33 cellular contexts compared by ENCODE assay signal in genomic region chrX:153931748-153932147, GRCh38. TPM values are rescaled to one million over a fixed set of nuclear protein-coding genes. Genes with fewer than 3 reads are reported as not detected.
DNase-seq lines count a peak whose midpoint lies in the region; ATAC-seq, FAIRE-seq and TF ChIP-seq lines count a peak whose summit lies in the region.
"Had no signal": no experiment of that assay in that cellular context is flagged by ENCODE, and none has a peak within 500 bp of the region (broad histone marks: within the 10 kb centered on the region; RNA-seq: fewer than 3 reads in every experiment).

No MANE protein-coding gene starts in this region.

- H3K36me3 Mint-ChIP-seq in activated T-cell treated with anti-CD3 and anti-CD28 coated beads, Interleukin-2, amount 50 U/mL, for 24 hours (ENCODE audit: low read depth): peaks cover 61% of the 10 kb centered on the region
- H3K36me3 Mint-ChIP-seq in stimulated activated effector memory CD8-positive, alpha-beta T cell treated with anti-CD3 and anti-CD28 coated beads, Interleukin-12 subunit alpha, Interleukin-12 subunit beta, amount 100 ng/mL, for 72 hours: peaks cover 49% of the 10 kb centered on the region

- no peak overlapping the region for H3K4me2 ChIP-seq in K562 (ENCODE audit: insufficient read depth, low read length)
- H3K4me2 ChIP-seq: KMS-11 had no signal

- intact Hi-C loops in K562 (cut with micrococcal nuclease) (no loop called here), upper lobe of right lung (cut with DNase I) (no loop called here), breast epithelium (cut with DNase I; ENCODE audit: low total_unique reads) (no loop called here)

- H3K27ac Mint-ChIP-seq in activated T-cell treated with anti-CD3 and anti-CD28 coated beads, Interleukin-2, amount 50 U/mL, for 24 hours: peak overlapping the region; percentile 81
- H3K27ac Mint-ChIP-seq in stimulated activated effector memory CD8-positive, alpha-beta T cell treated with anti-CD3 and anti-CD28 coated beads, Interleukin-12 subunit alpha, Interleukin-12 subunit beta, amount 100 ng/mL, for 72 hours: peak overlapping the region; percentile 80
- H3K27ac Mint-ChIP-seq: activated CD4-positive, alpha-beta T cell treated with anti-CD3 and anti-CD28 coated beads, Interleukin-2, amount 10 ng/mL, durations not matched to agents 7 days and 5 days; activated T-helper 2 cell treated with anti-CD3 and anti-CD28 coated beads, Interferon-gamma antibody, Interleukin-2, Interleukin-4, amounts not matched to agents 10 μg/mL and 5 μg/mL and 100 μg/mL, durations not matched to agents 14 hours and 24 hours and 36 hours; T-helper 2 cell treated with Interferon-gamma antibody and Interleukin-4, amounts not matched to agents 5 μg/mL and 100 μg/mL, for 36 hours had no signal

- peak overlapping the region in 1 of 2 experiments; percentile 78; a peak in 1 of 4 replicates for H3K9ac ChIP-seq in K562 (ENCODE audit: insufficient read depth in 1 of 2, low read depth in 2 of 2, low read length in 2 of 2)
- H3K9ac ChIP-seq: KMS-11 had no signal

- 95% methylated on average over 5 of the region's 13 CpGs for WGBS in K562 (ENCODE audit: insufficient coverage, low coverage, missing lambda C conversion rate)

- in situ Hi-C loops in K562 (cut with MboI): no loop called here

- H3K36me3 ChIP-seq in K562 (ENCODE audit: control insufficient read depth, insufficient read depth, low read length): peaks cover 48% of the 10 kb centered on the region
- peaks cover 12% of the 10 kb centered on the region for H3K36me3 ChIP-seq in upper lobe of right lung
- H3K36me3 ChIP-seq in breast epithelium: no peaks in the 10 kb centered on the region

- H3K4me3 ChIP-seq in K562 (no peak overlapping the region), upper lobe of right lung (no peak overlapping the region), breast epithelium (no peak overlapping the region)
- H3K4me3 ChIP-seq: psoas muscle, sigmoid colon, SK-N-MC, tibial nerve had no signal

- H3K27me3 ChIP-seq in K562 (ENCODE audit: control insufficient read depth in 2 of 2, insufficient read depth in 2 of 2, low read length in 2 of 2): no peaks in the 10 kb centered on the region
- H3K27me3 ChIP-seq in upper lobe of right lung: no peaks in the 10 kb centered on the region
- H3K27me3 ChIP-seq in breast epithelium: peaks cover 0 to 21% of the 10 kb centered on the region in 2 donors
- H3K27me3 ChIP-seq: sigmoid colon had no signal

- peak overlapping the region; percentile 0 for H3K4me3 Mint-ChIP-seq in activated T-cell treated with anti-CD3 and anti-CD28 coated beads, Interleukin-2, amount 50 U/mL, for 24 hours
- no peak overlapping the region for H3K4me3 Mint-ChIP-seq in stimulated activated effector memory CD8-positive, alpha-beta T cell treated with anti-CD3 and anti-CD28 coated beads, Interleukin-12 subunit alpha, Interleukin-12 subunit beta, amount 100 ng/mL, for 72 hours
- H3K4me3 Mint-ChIP-seq: activated CD4-positive, alpha-beta T cell treated with anti-CD3 and anti-CD28 coated beads, Interleukin-2, amount 10 ng/mL, durations not matched to agents 7 days and 5 days; T-helper 2 cell treated with Interferon-gamma antibody and Interleukin-4, amounts not matched to agents 5 μg/mL and 100 μg/mL, for 36 hours had no signal

- no peaks in the 10 kb centered on the region for H4K20me1 ChIP-seq in K562 (replicated peaks; ENCODE audit: control insufficient read depth, insufficient read depth, low read length)

- TF ChIP-seq POLR2A in K562 (conservative IDR thresholded peaks at IDR 0.05) (no peak), breast epithelium (IDR thresholded peaks at IDR 0.05) (no peak)

- peaks cover 44% of the 10 kb centered on the region for H3K79me2 ChIP-seq in K562 (ENCODE audit: control insufficient read depth, insufficient read depth, low read length)

- H3K27ac ChIP-seq in VCaP: peak overlapping the region; percentile 91
- H3K27ac ChIP-seq in K562 (ENCODE audit: extremely low read depth, low read depth, low read length): no peak overlapping the region
- H3K27ac ChIP-seq in upper lobe of right lung: no peak overlapping the region
- no peak overlapping the region for H3K27ac ChIP-seq in breast epithelium
- H3K27ac ChIP-seq: KMS-11, psoas muscle, sigmoid colon, SK-N-MC, tibial nerve had no signal

- no peak for TF ChIP-seq EP300 in K562 (IDR thresholded peaks at IDR 0.05; ENCODE audit: low read length)

- no peaks in the 10 kb centered on the region for H3K9me3 ChIP-seq in K562 (replicated peaks; ENCODE audit: control insufficient read depth, insufficient read depth, low read depth, low read length)
- H3K9me3 ChIP-seq in upper lobe of right lung: no peaks in the 10 kb centered on the region
- no peaks in the 10 kb centered on the region for H3K9me3 ChIP-seq in breast epithelium
- H3K9me3 ChIP-seq: psoas muscle, sigmoid colon, tibial nerve had no signal

- CTCF ChIA-PET in K562 (lab: Yijun Ruan, JAX; ENCODE audit: low intra/inter-chr PET ratio): no interaction called here

- no peak overlapping the region for H2AFZ ChIP-seq in K562 (ENCODE audit: low read depth, low read length)

- TF ChIP-seq RAD21 in K562 (CRISPR knock-in tag; conservative IDR thresholded peaks at IDR 0.05 in 1 of 2, IDR thresholded peaks at IDR 0.05 in 1 of 2): no peak

- DNase-seq in activated T-cell treated with anti-CD3 and anti-CD28 coated beads, Interleukin-2, amount 50 U/mL, for 24 hours: no peak
- DNase-seq in activated T-cell treated with anti-CD3 and anti-CD28 coated beads, Interleukin-2, amount 50 U/mL, for 48 hours: no peak
- DNase-seq in K562 (ENCODE audit: extremely low read depth in 1 of 4, low spot score in 3 of 4): no peak
- DNase-seq in stimulated activated effector memory CD8-positive, alpha-beta T cell treated with anti-CD3 and anti-CD28 coated beads, Interleukin-12 subunit alpha, Interleukin-12 subunit beta, amount 100 ng/mL, for 72 hours (ENCODE audit: low spot score in 2 of 2): no peak
- no peak for DNase-seq in RPMI8226
- no peak for DNase-seq in upper lobe of right lung
- no peak for DNase-seq in breast epithelium (ENCODE audit: low spot score in 2 of 2)
- DNase-seq: activated CD4-positive, alpha-beta T cell treated with anti-CD3 and anti-CD28 coated beads, Interleukin-2, amount 10 ng/mL, durations not matched to agents 7 days and 5 days; activated CD8-positive, alpha-beta memory T cell treated with anti-CD3 and anti-CD28 coated beads, Interleukin-2, amount 50 U/mL, for 4 hours; AML-193; COR-L47; DMS79; GF-D8; left ventricle myocardium superior; NCI-H1417 treated with DMSO at 0.1 percent for 48 hours; NCI-H446; NCI-H82; occipital lobe; psoas muscle; sigmoid colon; stimulated activated CD4-positive, alpha-beta T cell treated with anti-CD3 and anti-CD28 coated beads, Interleukin-15, amount 100 ng/mL, for 24 hours had no signal

- peaks cover 50% of the 10 kb centered on the region for H3K4me1 Mint-ChIP-seq in activated T-cell treated with anti-CD3 and anti-CD28 coated beads, Interleukin-2, amount 50 U/mL, for 24 hours (ENCODE audit: low read depth)
- peaks cover 23% of the 10 kb centered on the region for H3K4me1 Mint-ChIP-seq in stimulated activated effector memory CD8-positive, alpha-beta T cell treated with anti-CD3 and anti-CD28 coated beads, Interleukin-12 subunit alpha, Interleukin-12 subunit beta, amount 100 ng/mL, for 72 hours

- H3K9me1 ChIP-seq in K562 (ENCODE audit: control insufficient read depth, insufficient read depth, low read length): no peaks in the 10 kb centered on the region

- POLR2A ChIA-PET in K562 (lab: Yijun Ruan, JAX): interaction anchor here (0.6 kb wide), 2 partner anchors 39 to 160 kb away, joined by 3 read pairs; no protein-coding TSS in a partner anchor

- H3K27me3 Mint-ChIP-seq in activated T-cell treated with anti-CD3 and anti-CD28 coated beads, Interleukin-2, amount 50 U/mL, for 24 hours: peaks cover 6% of the 10 kb centered on the region
- H3K27me3 Mint-ChIP-seq: activated CD4-positive, alpha-beta T cell treated with anti-CD3 and anti-CD28 coated beads, Interleukin-2, amount 10 ng/mL, durations not matched to agents 7 days and 5 days had no signal

- ATAC-seq in K562 (no peak), upper lobe of right lung (no peak)
- ATAC-seq in stimulated activated effector memory CD8-positive, alpha-beta T cell treated with anti-CD3 and anti-CD28 coated beads, Interleukin-12 subunit alpha, Interleukin-12 subunit beta, amount 100 ng/mL, for 72 hours: no peak
- ATAC-seq: left ventricle myocardium superior, psoas muscle had no signal

- BruUV-seq in K562 (replicated peaks; lab: Mats Ljungman, UMichigan): no TSS peak

- H3K9me3 Mint-ChIP-seq in activated T-cell treated with anti-CD3 and anti-CD28 coated beads, Interleukin-2, amount 50 U/mL, for 24 hours: no peaks in the 10 kb centered on the region
- H3K9me3 Mint-ChIP-seq in stimulated activated effector memory CD8-positive, alpha-beta T cell treated with anti-CD3 and anti-CD28 coated beads, Interleukin-12 subunit alpha, Interleukin-12 subunit beta, amount 100 ng/mL, for 72 hours: no peaks in the 10 kb centered on the region
- H3K9me3 Mint-ChIP-seq: activated CD4-positive, alpha-beta T cell treated with anti-CD3 and anti-CD28 coated beads, Interleukin-2, amount 10 ng/mL, durations not matched to agents 7 days and 5 days; activated T-helper 2 cell treated with anti-CD3 and anti-CD28 coated beads, Interferon-gamma antibody, Interleukin-2, Interleukin-4, amounts not matched to agents 10 μg/mL and 5 μg/mL and 100 μg/mL, durations not matched to agents 14 hours and 24 hours and 36 hours; T-helper 2 cell treated with Interferon-gamma antibody and Interleukin-4, amounts not matched to agents 5 μg/mL and 100 μg/mL, for 36 hours had no signal

- TF ChIP-seq CTCF in VCaP (conservative IDR thresholded peaks at IDR 0.05) (no peak), K562 (IDR thresholded peaks at IDR 0.05 in 2 of 3, conservative IDR thresholded peaks at IDR 0.05 in 1 of 3; ENCODE audit: insufficient read depth in 2 of 3, low read depth in 1 of 3, low read length in 3 of 3) (no peak), upper lobe of right lung (IDR thresholded peaks at IDR 0.05) (no peak), breast epithelium (IDR thresholded peaks at IDR 0.05) (no peak)

- no peak for FAIRE-seq in K562 (lab: Jason Lieb, UNC)
- FAIRE-seq: A204.1, GM19239, H54, HTR-8/SVneo, islet of Langerhans had no signal

- H3K4me1 ChIP-seq in K562 (replicated peaks in 1 of 2; ENCODE audit: control insufficient read depth in 2 of 2, insufficient read depth in 2 of 2, low read length in 2 of 2) (peaks cover 27 to 59% of the 10 kb centered on the region in 2 experiments; a peak in 4 of 5 replicates), upper lobe of right lung (peaks cover 8% of the 10 kb centered on the region), breast epithelium (no peaks in the 10 kb centered on the region)

RNA-seq across cellular contexts. Expression of gene NAA10, which starts 3.1 kb away (rescaled TPM):
- total RNA-seq in K562 (2011; cell fraction: chromatin; rRNA removed; ENCODE audit: low replicate concordance): 126 and 302 TPM in 2 replicates
- 207 and 213 TPM in 2 replicates for total RNA-seq in K562 (2011; cell fraction: nucleolus; rRNA removed)
- total RNA-seq in K562 (2011; cell fraction: nucleoplasm; rRNA removed): 179 and 187 TPM in 2 replicates
- total RNA-seq in K562 (2014; rRNA removed): 152 and 196 TPM in 2 replicates
- 101 and 103 TPM in 2 replicates for total RNA-seq in K562 (2014; rRNA removed; fragmentation: Illumina TruSeq; extraction: Trizol)
- total RNA-seq in K562 (2015; rRNA removed; fragmentation: Illumina TruSeq; extraction: Trizol): 134 and 146 TPM in 2 replicates
- total RNA-seq in K562 (2021): 226 and 231 TPM in 2 replicates
- polyA plus RNA-seq in K562 (2011; rRNA removed): 105 and 117 TPM in 2 replicates
- polyA plus RNA-seq in K562 (2011; cell fraction: cytosol; rRNA removed): 174 and 276 TPM in 2 replicates
- 211 and 324 TPM in 2 replicates for polyA plus RNA-seq in K562 (2011; cell fraction: nucleus; rRNA removed)
- polyA plus RNA-seq in K562 (2012): 177 and 213 TPM in 2 replicates
- polyA plus RNA-seq in K562 (2014; fragmentation: Illumina TruSeq; extraction: Trizol): 192 and 229 TPM in 2 replicates
- 10 to 100 TPM; 11.1 to 26.5 TPM for polyA plus RNA-seq in K562 (2014; fragmentation: Nextera tagmentation; extraction: Ambion mirVana)
- 250 and 277 TPM in 2 replicates for polyA plus RNA-seq in K562 (2014; rRNA removed)
- polyA minus RNA-seq in K562 (2011; rRNA and poly(A)+ RNA removed): 45.9 and 88.5 TPM in 2 replicates
- polyA minus RNA-seq in K562 (2011; cell fraction: cytosol; rRNA and poly(A)+ RNA removed): 72.1 and 79.8 TPM in 2 replicates
- 70.5 and 80.1 TPM in 2 replicates for polyA minus RNA-seq in K562 (2011; cell fraction: nucleus; rRNA and poly(A)+ RNA removed)
- 84.6 TPM for total RNA-seq in upper lobe of right lung
- 10 to 100 TPM; 57.7 to 81.0 (median 79.2) TPM for total RNA-seq in breast epithelium

RNA-seq across cellular contexts. Expression of gene ARHGAP4, which starts 5.7 kb away (rescaled TPM):
- 54.8 and 157 TPM in 2 replicates for total RNA-seq in K562 (2011; cell fraction: chromatin; rRNA removed; ENCODE audit: low replicate concordance)
- total RNA-seq in K562 (2011; cell fraction: nucleolus; rRNA removed): 105 and 155 TPM in 2 replicates
- total RNA-seq in K562 (2011; cell fraction: nucleoplasm; rRNA removed): 55.0 and 81.2 TPM in 2 replicates
- 52.7 and 81.2 TPM in 2 replicates for total RNA-seq in K562 (2014; rRNA removed)
- total RNA-seq in K562 (2014; rRNA removed; fragmentation: Illumina TruSeq; extraction: Trizol): 3.1 and 5.5 TPM in 2 replicates
- 32.7 and 36.8 TPM in 2 replicates for total RNA-seq in K562 (2015; rRNA removed; fragmentation: Illumina TruSeq; extraction: Trizol)
- total RNA-seq in K562 (2021): 70.5 and 81.8 TPM in 2 replicates
- 9.6 and 29.7 TPM in 2 replicates for polyA plus RNA-seq in K562 (2011; rRNA removed)
- 21.0 and 26.6 TPM in 2 replicates for polyA plus RNA-seq in K562 (2011; cell fraction: cytosol; rRNA removed)
- polyA plus RNA-seq in K562 (2011; cell fraction: nucleus; rRNA removed): 174 and 259 TPM in 2 replicates
- polyA plus RNA-seq in K562 (2012): 59.1 and 135 TPM in 2 replicates
- 13.5 and 40.2 TPM in 2 replicates for polyA plus RNA-seq in K562 (2014; fragmentation: Illumina TruSeq; extraction: Trizol)
- 1 to 10 TPM in 1 of 2 experiments, under 1 TPM in 1; 0.30 to 1.7 TPM for polyA plus RNA-seq in K562 (2014; fragmentation: Nextera tagmentation; extraction: Ambion mirVana)
- 63.7 and 77.8 TPM in 2 replicates for polyA plus RNA-seq in K562 (2014; rRNA removed)
- 3.6 and 6.7 TPM in 2 replicates for polyA minus RNA-seq in K562 (2011; rRNA and poly(A)+ RNA removed)
- polyA minus RNA-seq in K562 (2011; cell fraction: cytosol; rRNA and poly(A)+ RNA removed): 13.5 and 33.9 TPM in 2 replicates
- 26.9 and 53.0 TPM in 2 replicates for polyA minus RNA-seq in K562 (2011; cell fraction: nucleus; rRNA and poly(A)+ RNA removed)
- 69.8 TPM for total RNA-seq in upper lobe of right lung
- total RNA-seq in breast epithelium: 10 to 100 TPM; 18.4 to 21.5 (median 19.8) TPM

RNA-seq across cellular contexts. Expression of gene RENBP, which starts 12.7 kb away (rescaled TPM):
- 14.9 and 45.4 TPM in 2 replicates for total RNA-seq in K562 (2011; cell fraction: chromatin; rRNA removed; ENCODE audit: low replicate concordance)
- 31.0 and 32.8 TPM in 2 replicates for total RNA-seq in K562 (2011; cell fraction: nucleolus; rRNA removed)
- total RNA-seq in K562 (2011; cell fraction: nucleoplasm; rRNA removed): 15.7 and 24.1 TPM in 2 replicates
- 8.4 and 9.5 TPM in 2 replicates for total RNA-seq in K562 (2014; rRNA removed)
- 2.7 and 4.0 TPM in 2 replicates for total RNA-seq in K562 (2014; rRNA removed; fragmentation: Illumina TruSeq; extraction: Trizol)
- total RNA-seq in K562 (2015; rRNA removed; fragmentation: Illumina TruSeq; extraction: Trizol): 12.3 and 13.4 TPM in 2 replicates
- 9.6 and 14.8 TPM in 2 replicates for total RNA-seq in K562 (2021)
- 12.7 and 16.4 TPM in 2 replicates for polyA plus RNA-seq in K562 (2011; rRNA removed)
- polyA plus RNA-seq in K562 (2011; cell fraction: cytosol; rRNA removed): 21.2 and 25.6 TPM in 2 replicates
- 48.7 and 48.8 TPM in 2 replicates for polyA plus RNA-seq in K562 (2011; cell fraction: nucleus; rRNA removed)
- polyA plus RNA-seq in K562 (2012): 24.3 and 60.0 TPM in 2 replicates
- 5.6 and 7.3 TPM in 2 replicates for polyA plus RNA-seq in K562 (2014; fragmentation: Illumina TruSeq; extraction: Trizol)
- under 1 TPM in 1 of 2 experiments, not detected in 1; 0.07 TPM for polyA plus RNA-seq in K562 (2014; fragmentation: Nextera tagmentation; extraction: Ambion mirVana)
- 11.1 and 11.6 TPM in 2 replicates for polyA plus RNA-seq in K562 (2014; rRNA removed)
- 5.5 and 12.0 TPM in 2 replicates for polyA minus RNA-seq in K562 (2011; rRNA and poly(A)+ RNA removed)
- polyA minus RNA-seq in K562 (2011; cell fraction: cytosol; rRNA and poly(A)+ RNA removed): 7.0 and 13.6 TPM in 2 replicates
- 9.8 and 16.1 TPM in 2 replicates for polyA minus RNA-seq in K562 (2011; cell fraction: nucleus; rRNA and poly(A)+ RNA removed)
- 46.4 TPM for total RNA-seq in upper lobe of right lung
- 10 to 100 TPM in 1 of 3 donors, 1 to 10 TPM in 2; 6.6 to 50.7 (median 6.9) TPM for total RNA-seq in breast epithelium

RNA-seq across cellular contexts. Expression of gene AVPR2, which starts 27.3 kb away (rescaled TPM):
- total RNA-seq in K562 (2011; cell fraction: chromatin; rRNA removed; ENCODE audit: low replicate concordance): not detected in 2 replicates
- not detected in 2 replicates for total RNA-seq in K562 (2011; cell fraction: nucleolus; rRNA removed)
- total RNA-seq in K562 (2011; cell fraction: nucleoplasm; rRNA removed): not detected in 2 replicates
- total RNA-seq in K562 (2014; rRNA removed) (not detected in 2 replicates), K562 (2014; rRNA removed; fragmentation: Illumina TruSeq; extraction: Trizol) (not detected in 2 replicates), K562 (2015; rRNA removed; fragmentation: Illumina TruSeq; extraction: Trizol) (not detected in 2 replicates), K562 (2021) (not detected in 2 replicates), upper lobe of right lung (3.0 TPM), breast epithelium (1 to 10 TPM in 2 of 3 donors, under 1 TPM in 1; 0.44 to 5.9 (median 5.3) TPM)
- polyA plus RNA-seq in K562 (2011; rRNA removed) (not detected in 2 replicates), K562 (2014; fragmentation: Illumina TruSeq; extraction: Trizol) (not detected in 2 replicates), K562 (2014; fragmentation: Nextera tagmentation; extraction: Ambion mirVana) (not detected), K562 (2014; rRNA removed) (not detected in 2 replicates)
- polyA plus RNA-seq in K562 (2011; cell fraction: cytosol; rRNA removed): not detected in 2 replicates
- not detected in 2 replicates for polyA plus RNA-seq in K562 (2011; cell fraction: nucleus; rRNA removed)
- polyA plus RNA-seq in K562 (2012): 0.56 and 0.65 TPM in 2 replicates
- not detected in 2 replicates for polyA minus RNA-seq in K562 (2011; rRNA and poly(A)+ RNA removed)
- polyA minus RNA-seq in K562 (2011; cell fraction: cytosol; rRNA and poly(A)+ RNA removed): not detected in 2 replicates
- polyA minus RNA-seq in K562 (2011; cell fraction: nucleus; rRNA and poly(A)+ RNA removed): not detected in 2 replicates
- total RNA-seq: activated CD4-positive, alpha-beta T cell treated with anti-CD3 and anti-CD28 coated beads, Interleukin-2, amount 10 ng/mL, durations not matched to agents 7 days and 5 days; activated T-helper 2 cell treated with anti-CD3 and anti-CD28 coated beads, Interferon-gamma antibody, Interleukin-2, Interleukin-4, amounts not matched to agents 10 μg/mL and 5 μg/mL and 100 μg/mL, durations not matched to agents 14 hours and 24 hours and 36 hours; cerebellum; occipital lobe had no signal

RNA-seq across cellular contexts. Expression of gene HCFC1, which starts 39.9 kb away (rescaled TPM):
- total RNA-seq in K562 (2011; cell fraction: chromatin; rRNA removed; ENCODE audit: low replicate concordance): 39.3 and 72.5 TPM in 2 replicates
- 41.0 and 46.2 TPM in 2 replicates for total RNA-seq in K562 (2011; cell fraction: nucleolus; rRNA removed)
- total RNA-seq in K562 (2011; cell fraction: nucleoplasm; rRNA removed): 38.1 and 43.2 TPM in 2 replicates
- total RNA-seq in K562 (2014; rRNA removed) (39.2 and 59.3 TPM in 2 replicates), K562 (2014; rRNA removed; fragmentation: Illumina TruSeq; extraction: Trizol) (9.1 and 10.3 TPM in 2 replicates), K562 (2015; rRNA removed; fragmentation: Illumina TruSeq; extraction: Trizol) (17.1 and 23.4 TPM in 2 replicates), K562 (2021) (121 and 133 TPM in 2 replicates), upper lobe of right lung (47.5 TPM), breast epithelium (10 to 100 TPM; 20.2 to 23.0 (median 22.6) TPM)
- polyA plus RNA-seq in K562 (2011; rRNA removed) (5.9 and 8.7 TPM in 2 replicates), K562 (2014; fragmentation: Illumina TruSeq; extraction: Trizol) (45.3 and 68.0 TPM in 2 replicates), K562 (2014; fragmentation: Nextera tagmentation; extraction: Ambion mirVana) (10 to 100 TPM in 1 of 2 experiments, 1 to 10 TPM in 1; 2.8 to 10.5 TPM), K562 (2014; rRNA removed) (44.8 and 45.2 TPM in 2 replicates)
- polyA plus RNA-seq in K562 (2011; cell fraction: cytosol; rRNA removed): 11.3 and 17.7 TPM in 2 replicates
- 39.1 and 51.6 TPM in 2 replicates for polyA plus RNA-seq in K562 (2011; cell fraction: nucleus; rRNA removed)
- 37.4 and 57.1 TPM in 2 replicates for polyA plus RNA-seq in K562 (2012)
- polyA minus RNA-seq in K562 (2011; rRNA and poly(A)+ RNA removed): 4.5 and 6.6 TPM in 2 replicates
- polyA minus RNA-seq in K562 (2011; cell fraction: cytosol; rRNA and poly(A)+ RNA removed): 55.8 and 74.4 TPM in 2 replicates
- polyA minus RNA-seq in K562 (2011; cell fraction: nucleus; rRNA and poly(A)+ RNA removed): 14.8 and 15.6 TPM in 2 replicates
